Comparison of ENCODE assay signal across 17 cellular contexts in genomic region chr2:20110876-20111275, GRCh38. TPM values are rescaled to one million over a fixed set of nuclear protein-coding genes. Genes with fewer than 3 reads are reported as not detected.
DNase-seq lines count a peak whose midpoint lies in the region; ATAC-seq and TF ChIP-seq lines count a peak whose summit lies in the region.
"Had no signal": no experiment of that assay in that cellular context is flagged by ENCODE, and none has a peak within 500 bp of the region (broad histone marks: within the 10 kb centered on the region; RNA-seq: fewer than 3 reads in every experiment).

No MANE protein-coding gene starts in this region.

- H3K27ac Mint-ChIP-seq in brain (peak overlapping the region in 3 of 5 experiments; percentile 13 to 39 (median 25)), H9 (no peak overlapping the region; a peak in 1 of 7 replicates)
- H3K27ac Mint-ChIP-seq: CD4-positive, alpha-beta T cell; T-cell had no signal

- H4K91ac ChIP-seq in neuronal stem cell (ENCODE audit: low read depth, low read length, poor library complexity) (no peak overlapping the region), H9 (ENCODE audit: insufficient read length, low read depth, low read length) (no peak overlapping the region)

- H3K9me3 Mint-ChIP-seq in brain (peaks cover 0 to 5% (median 0%) of the 10 kb centered on the region in 5 experiments), H9 (peaks cover 3 to 5% of the 10 kb centered on the region in 2 experiments; a peak in 4 of 5 replicates)
- H3K9me3 Mint-ChIP-seq: T-cell had no signal

- no peak overlapping the region for H3K4me3 ChIP-seq in neuronal stem cell (ENCODE audit: low read length in 2 of 2)
- no peak overlapping the region for H3K4me3 ChIP-seq in suprapubic skin
- H3K4me3 ChIP-seq: Peyer's patch had no signal

- no peaks in the 10 kb centered on the region for H3K36me3 Mint-ChIP-seq in brain
- peaks cover 0 to 3% (median 0%) of the 10 kb centered on the region in 3 experiments; a peak in 2 of 7 replicates for H3K36me3 Mint-ChIP-seq in H9 (ENCODE audit: insufficient read depth in 1 of 3, low read depth in 3 of 3)
- H3K36me3 Mint-ChIP-seq: T-cell had no signal

- no peak overlapping the region for H3K4me3 Mint-ChIP-seq in brain
- no peak overlapping the region for H3K4me3 Mint-ChIP-seq in H9
- H3K4me3 Mint-ChIP-seq: CD4-positive, alpha-beta T cell; T-cell had no signal

- H3K4ac ChIP-seq in neuronal stem cell (ENCODE audit: low read length) (no peak overlapping the region), H9 (ENCODE audit: low read depth, low read length) (no peak overlapping the region)

- TF ChIP-seq EP300 in suprapubic skin (IDR thresholded peaks at IDR 0.05) = no peak

- H3K36me3 ChIP-seq in neuronal stem cell (replicated peaks in 1 of 2; ENCODE audit: control insufficient read depth in 2 of 2, insufficient read depth in 2 of 2, low read length in 2 of 2) (no peaks in the 10 kb centered on the region), suprapubic skin (no peaks in the 10 kb centered on the region)
- H3K36me3 ChIP-seq: Peyer's patch had no signal

- H2BK120ac ChIP-seq in neuronal stem cell (ENCODE audit: low read depth, low read length) (no peak overlapping the region), H9 (ENCODE audit: low read depth, low read length, poor library complexity, severe bottlenecking) (no peak overlapping the region)

- DNase-seq in HEK293T (ENCODE audit: extremely low spot score) (no peak), NCI-H69 (lab: John Stamatoyannopoulos, UW) (peak; percentile 83), neuronal stem cell (ENCODE audit: low spot score) (no peak), ecto neural progenitor cell (ENCODE audit: low spot score) (no peak), H9 (no peak), suprapubic skin (ENCODE audit: low spot score in 2 of 2) (no peak)
- DNase-seq: CD4-positive, alpha-beta T cell; NCI-H1694 treated with DMSO at 0.1 percent for 48 hours; NCI-H2107; NCI-H446; NCI-H748 treated with DMSO at 0.1 percent for 48 hours; Peyer's patch; T-cell had no signal

- H4K5ac ChIP-seq in H9 (ENCODE audit: insufficient read length, low read depth, low read length) = no peak overlapping the region

- POLR2A ChIA-PET in HEK293T (lab: Yijun Ruan, JAX) = no interaction called here

- ATAC-seq in HG03095 (IDR thresholded peaks at IDR 0.05; ENCODE audit: unreplicated experiment) = no peak
- ATAC-seq: Right ventricle myocardium inferior had no signal

- H4K8ac ChIP-seq in neuronal stem cell (ENCODE audit: low read depth, low read length) (no peak overlapping the region), H9 (replicated peaks; ENCODE audit: insufficient read length, low read depth, low read length) (no peak overlapping the region)

- H3K4me1 Mint-ChIP-seq in brain = peaks cover 15% of the 10 kb centered on the region
- peaks cover 2 to 3% of the 10 kb centered on the region in 2 experiments for H3K4me1 Mint-ChIP-seq in H9

- H2BK5ac ChIP-seq in neuronal stem cell (ENCODE audit: low read length) = no peak overlapping the region
- no peak overlapping the region for H2BK5ac ChIP-seq in H9 (ENCODE audit: insufficient read length, low read length)

- no CpG with 5 or more reads among the region's 7 CpGs for WGBS in neuronal stem cell (ENCODE audit: extremely low coverage in 2 of 2, insufficient read length in 2 of 2, insufficient replicate concordance in 1 of 2), 2 donors
- WGBS in H9 (ENCODE audit: extremely low coverage, insufficient read length, low lambda C conversion rate) = no CpG with 5 or more reads among the region's 7 CpGs
- 82% methylated on average over 7 of the region's 7 CpGs for WGBS in suprapubic skin

- H3K9ac ChIP-seq in neuronal stem cell (ENCODE audit: low read depth, low read length, poor library complexity) (no peak overlapping the region), H9 (ENCODE audit: extremely low read depth, insufficient read length, low read length) (no peak overlapping the region)

- peak overlapping the region; percentile 56 for H2AFZ ChIP-seq in neuronal stem cell (ENCODE audit: low read length)
- H2AFZ ChIP-seq in H9 (ENCODE audit: low read length) = no peak overlapping the region

- TF ChIP-seq POLR2A in suprapubic skin (IDR thresholded peaks at IDR 0.05) = no peak

- H3K27me3 ChIP-seq in neuronal stem cell (ENCODE audit: control insufficient read depth in 3 of 3, insufficient read depth in 3 of 3, low read depth in 1 of 3, low read length in 3 of 3) = peaks cover 0 to 3% (median 0%) of the 10 kb centered on the region in 3 experiments
- H3K27me3 ChIP-seq in H9 (ENCODE audit: insufficient read depth, low read length) = no peaks in the 10 kb centered on the region
- H3K27me3 ChIP-seq in suprapubic skin = peaks cover 10% of the 10 kb centered on the region
- H3K27me3 ChIP-seq: Peyer's patch had no signal

- H3K4me2 ChIP-seq in neuronal stem cell (ENCODE audit: insufficient read depth, low read length, poor library complexity, severe bottlenecking) (no peak overlapping the region), H9 (ENCODE audit: insufficient read depth, insufficient read length, low read length) (no peak overlapping the region)

- H2BK12ac ChIP-seq in neuronal stem cell (ENCODE audit: low read length) (no peak overlapping the region), H9 (ENCODE audit: insufficient read length, low read depth, low read length) (no peak overlapping the region)

- CTCF ChIA-PET in HEK293T (lab: Yijun Ruan, JAX) = no interaction called here

- peaks cover 13% of the 10 kb centered on the region for H3K27me3 Mint-ChIP-seq in brain
- peaks cover 23% of the 10 kb centered on the region for H3K27me3 Mint-ChIP-seq in H9 (ENCODE audit: low read depth)

- no peak overlapping the region for H3T11ph ChIP-seq in H9 (ENCODE audit: low read length)

- H3K23ac ChIP-seq in neuronal stem cell (ENCODE audit: low read depth, low read length, poor library complexity) = no peak overlapping the region
- no peak overlapping the region for H3K23ac ChIP-seq in H9 (ENCODE audit: insufficient read length, low read depth, low read length)

- H3K27ac ChIP-seq in neuronal stem cell (replicated peaks; ENCODE audit: low read length) = no peak overlapping the region
- H3K27ac ChIP-seq in H9 (ENCODE audit: insufficient read length, low read depth, low read length) = no peak overlapping the region
- no peak overlapping the region for H3K27ac ChIP-seq in suprapubic skin
- H3K27ac ChIP-seq: HL-60, Peyer's patch had no signal

- H4K20me1 ChIP-seq in H9 (ENCODE audit: control insufficient read depth, insufficient read depth, insufficient read length) = no peaks in the 10 kb centered on the region

- no peak overlapping the region for H3K14ac ChIP-seq in neuronal stem cell (ENCODE audit: low read length)
- no peak overlapping the region for H3K14ac ChIP-seq in H9 (ENCODE audit: insufficient read depth, low read length)

- no peak overlapping the region for H2BK20ac ChIP-seq in H9 (ENCODE audit: low read depth, low read length, poor library complexity, severe bottlenecking)

- H3K4me1 ChIP-seq in neuronal stem cell (ENCODE audit: control insufficient read depth in 2 of 2, insufficient read depth in 1 of 2, low read depth in 1 of 2, low read length in 2 of 2) (peaks cover 0 to 5% of the 10 kb centered on the region in 2 donors), H9 (ENCODE audit: insufficient read depth, low read length) (no peaks in the 10 kb centered on the region), suprapubic skin (peaks cover 48% of the 10 kb centered on the region)

- H2BK15ac ChIP-seq in neuronal stem cell (ENCODE audit: low read length) (no peak overlapping the region), H9 (ENCODE audit: low read depth, low read length) (no peak overlapping the region)

- no peak overlapping the region for H2AK5ac ChIP-seq in neuronal stem cell (ENCODE audit: low read depth, low read length)
- no peak overlapping the region for H2AK5ac ChIP-seq in H9 (ENCODE audit: insufficient read length, low read length)

- H3K79me1 ChIP-seq in neuronal stem cell (ENCODE audit: low read depth, low read length) (no peaks in the 10 kb centered on the region), H9 (ENCODE audit: insufficient read depth, low read depth, low read length, poor library complexity, severe bottlenecking) (no peaks in the 10 kb centered on the region)

- H3K56ac ChIP-seq in H9 (ENCODE audit: insufficient read length, low read depth, low read length) = no peak overlapping the region

- no peak overlapping the region for H3K18ac ChIP-seq in neuronal stem cell (ENCODE audit: low read length)
- no peak overlapping the region for H3K18ac ChIP-seq in H9 (ENCODE audit: insufficient read length, low read depth, low read length)

- H3K79me2 ChIP-seq in H9 (ENCODE audit: insufficient read depth, low read length) = no peaks in the 10 kb centered on the region

- TF ChIP-seq CTCF in brain (conservative IDR thresholded peaks at IDR 0.05) (no peak), H9 (conservative IDR thresholded peaks at IDR 0.05) (no peak), suprapubic skin (IDR thresholded peaks at IDR 0.05) (no peak)

- H3K23me2 ChIP-seq in H9 (ENCODE audit: insufficient read length, low read depth, low read length, poor library complexity, severe bottlenecking) = no peaks in the 10 kb centered on the region

- H3K9me3 ChIP-seq in neuronal stem cell (replicated peaks in 1 of 2; ENCODE audit: control insufficient read depth in 2 of 2, insufficient read depth in 1 of 2, low read depth in 1 of 2, low read length in 2 of 2) (no peaks in the 10 kb centered on the region), H9 (ENCODE audit: control insufficient read depth, low read depth, low read length) (no peaks in the 10 kb centered on the region), suprapubic skin (no peaks in the 10 kb centered on the region)
- H3K9me3 ChIP-seq: Peyer's patch had no signal

TF ChIP-seq in HEK293T, 16 proteins besides CTCF, POLR2A, EP300 and RAD21:
- TF ChIP-seq L3MBTL2 (conservative IDR thresholded peaks at IDR 0.05) (no peak), PKNOX1 (IDR thresholded peaks at IDR 0.05) (peak; percentile 32; the same call in 1 of the 2 replicates)

RNA-seq across cellular contexts. Expression of gene LAPTM4A, which starts 59.4 kb away (rescaled TPM):
- 256 TPM for polyA plus RNA-seq in brain (ENCODE audit: insufficient read depth, low read depth, low replicate concordance)
- polyA plus RNA-seq in neuronal stem cell (2013, experiment 1 of 2) = 262 TPM
- 267 TPM for polyA plus RNA-seq in neuronal stem cell (2013, experiment 2 of 2)
- 131 and 136 TPM in 2 replicates for total RNA-seq in H9 (2021)
- 100 to 1,000 TPM in 3 of 4 donors, 10 to 100 TPM in 1; 88.8 to 159 (median 128) TPM for total RNA-seq in suprapubic skin

Comparison
In these comparisons a context has a peak if more than half of its experiments do, and no peak if none do; other contexts are left out.
1. H3K27ac Mint-ChIP-seq: peak in brain (3 of 5); none in H9 (0 of 3).